Comparison of ENCODE assay signal across 1 cellular context in the genomic region with DNA sequence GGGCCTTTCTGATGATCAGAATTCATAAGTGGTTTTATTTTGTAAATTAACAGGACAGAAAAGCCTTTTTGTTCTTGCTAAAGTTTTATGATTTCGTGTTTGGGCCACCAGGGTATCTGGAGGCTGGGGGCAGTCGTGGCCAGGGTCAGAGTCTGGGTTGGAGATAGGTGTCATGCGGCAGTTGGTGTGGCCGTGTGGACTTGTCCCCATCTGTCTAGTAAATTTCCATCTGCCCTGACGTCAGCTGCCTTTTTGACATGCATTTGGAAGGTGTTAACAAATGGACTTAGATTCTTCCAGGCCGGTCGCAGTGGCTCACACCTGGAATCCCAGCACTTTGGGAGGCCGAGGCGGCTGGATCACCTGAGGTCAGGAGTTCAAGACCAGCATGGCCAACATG.
TF ChIP-seq lines count a peak whose summit lies in the region.

No MANE protein-coding gene starts in this region.

TF ChIP-seq in HEK293, 187 proteins besides CTCF, POLR2A, EP300 and RAD21:
- no peak for TF ChIP-seq ZNF223 (tag by site-specific recombination; IDR thresholded peaks at IDR 0.05)
- TF ChIP-seq ZNF600 (tag by site-specific recombination; IDR thresholded peaks at IDR 0.05), result no peak
- TF ChIP-seq GLI2 (tag by site-specific recombination; IDR thresholded peaks at IDR 0.05; ENCODE audit: borderline replicate concordance, low read depth), result no peak
- no peak for TF ChIP-seq SP3 (tag by site-specific recombination; IDR thresholded peaks at IDR 0.05)
- no peak for TF ChIP-seq ZNF76 (tag by site-specific recombination; IDR thresholded peaks at IDR 0.05; ENCODE audit: borderline replicate concordance, low read depth)
- TF ChIP-seq SCRT2 (tag by site-specific recombination; IDR thresholded peaks at IDR 0.05), result no peak
- no peak for TF ChIP-seq WT1 (tag by site-specific recombination; IDR thresholded peaks at IDR 0.05)
- TF ChIP-seq ZNF184 (tag by site-specific recombination; IDR thresholded peaks at IDR 0.05), result no peak
- no peak for TF ChIP-seq ZNF660 (tag by site-specific recombination; IDR thresholded peaks at IDR 0.05)
